ENCODE assay signal across 27 cellular contexts in the genomic region with DNA sequence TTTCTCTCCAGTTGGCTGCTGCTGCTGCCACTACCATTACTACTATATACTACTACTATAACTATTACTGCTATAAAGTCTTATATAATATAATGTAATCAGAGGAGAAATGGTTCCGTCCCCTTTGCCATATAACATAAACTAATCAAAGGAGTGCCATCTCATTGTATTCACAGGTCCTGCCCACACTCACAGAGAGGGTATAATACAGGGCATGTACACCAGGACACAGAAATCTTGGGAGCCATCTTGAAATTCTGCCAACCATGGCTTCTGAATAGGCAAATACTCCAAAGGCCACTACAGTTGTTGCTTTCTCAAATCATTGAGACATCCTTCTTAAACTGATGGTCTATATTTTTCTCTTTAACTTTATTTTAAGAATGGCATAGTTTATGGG. TPM values are rescaled to one million over a fixed set of nuclear protein-coding genes. Genes with fewer than 3 reads are reported as not detected.
"Had no signal": no experiment of that assay in that cellular context is flagged by ENCODE, and none has a peak within 500 bp of the region (broad histone marks: within the 10 kb centered on the region; RNA-seq: fewer than 3 reads in every experiment).

No MANE protein-coding gene starts in this region.

- H3K27me3 ChIP-seq: adrenal gland, body of pancreas, gastroesophageal sphincter had no signal

- H3K36me3 ChIP-seq: adrenal gland, esophagus squamous epithelium, gastroesophageal sphincter had no signal

- DNase-seq: activated CD4-positive, alpha-beta memory T cell treated with anti-CD3 and anti-CD28 coated beads for 36 hours; activated CD4-positive, alpha-beta T cell treated with anti-CD3 and anti-CD28 coated beads for 36 hours; activated CD4-positive, alpha-beta T cell treated with anti-CD3 and anti-CD28 coated beads, Interleukin-2, amount 10 ng/mL, durations not matched to agents 24 days and 14 days; activated CD4-positive, CD25-positive, alpha-beta regulatory T cell; activated CD4-positive, CD25-positive, alpha-beta regulatory T cell treated with anti-CD3 and anti-CD28 coated beads, Interleukin-2, amount 50 U/mL, for 72 hours; activated CD8-positive, alpha-beta memory T cell treated with anti-CD3 and anti-CD28 coated beads, Interleukin-2, amount 10 ng/mL, durations not matched to agents 7 days and 5 days; activated CD8-positive, alpha-beta memory T cell treated with anti-CD3 and anti-CD28 coated beads, Interleukin-2, amount 50 U/mL, for 4 hours; activated CD8-positive, alpha-beta T cell treated with anti-CD3 and anti-CD28 coated beads, Interleukin-2, amount 10 ng/mL, durations not matched to agents 7 days and 5 days; activated effector memory CD4-positive, alpha-beta T cell treated with anti-CD3 and anti-CD28 coated beads, Interleukin-2, amount 50 U/mL, for 16 hours; activated naive CD4-positive, alpha-beta T cell treated with anti-CD3 and anti-CD28 coated beads for 36 hours; activated naive CD8-positive, alpha-beta T cell treated with anti-CD3 and anti-CD28 coated beads for 36 hours; activated naive CD8-positive, alpha-beta T cell treated with anti-CD3 and anti-CD28 coated beads, Interleukin-2, amount 50 U/mL, for 24 hours; activated T-cell treated with anti-CD3 and anti-CD28 coated beads, Interleukin-2, amount 50 U/mL, for 1 hour; activated T-cell treated with anti-CD3 and anti-CD28 coated beads, Interleukin-2, amount 50 U/mL, for 48 hours; adrenal gland; amygdala; aorta; body of pancreas; caudate nucleus; effector CD8-positive, alpha-beta T cell; esophagus squamous epithelium; foreskin melanocyte; T-helper 2 cell had no signal

- H3K4me3 ChIP-seq: adrenal gland, body of pancreas, esophagus squamous epithelium, gastroesophageal sphincter had no signal

- H3K9me3 ChIP-seq: adrenal gland, body of pancreas, esophagus squamous epithelium, gastroesophageal sphincter had no signal

- H3K4me1 ChIP-seq: adrenal gland, esophagus squamous epithelium had no signal

- ATAC-seq: activated CD4-positive, alpha-beta T cell treated with anti-CD3 and anti-CD28 coated beads for 36 hours; activated CD8-positive, alpha-beta memory T cell treated with anti-CD3 and anti-CD28 coated beads, Interleukin-2, amount 10 ng/mL, durations not matched to agents 7 days and 5 days; activated CD8-positive, alpha-beta T cell treated with anti-CD3 and anti-CD28 coated beads, Interleukin-2, amount 10 ng/mL, durations not matched to agents 7 days and 5 days; activated naive CD8-positive, alpha-beta T cell treated with anti-CD3 and anti-CD28 coated beads, Interleukin-2, amount 50 U/mL, for 24 hours; body of pancreas; gastroesophageal sphincter had no signal

- H3K27ac ChIP-seq: adrenal gland, body of pancreas, esophagus squamous epithelium had no signal

RNA-seq across cellular contexts. Expression of a gene that starts 40.1 kb away (rescaled TPM):
- total RNA-seq: activated CD4-positive, alpha-beta memory T cell treated with anti-CD3 and anti-CD28 coated beads for 36 hours; activated CD4-positive, alpha-beta T cell treated with anti-CD3 and anti-CD28 coated beads for 36 hours; activated CD8-positive, alpha-beta memory T cell treated with anti-CD3 and anti-CD28 coated beads for 36 hours; activated naive CD8-positive, alpha-beta T cell treated with anti-CD3 and anti-CD28 coated beads for 36 hours; dermis microvascular lymphatic vessel endothelial cell; endothelial cell of umbilical vein had no signal
